Comparison of ENCODE assay signal across 1 cellular context in genomic region chr15:38071211-38071972, GRCh38.
TF ChIP-seq lines count a peak whose summit lies in the region.

No MANE protein-coding gene starts in this region.

TF ChIP-seq in GM23338, 12 proteins besides CTCF, POLR2A, EP300 and RAD21:
- TF ChIP-seq ZNF462 (CRISPR knock-in tag; IDR thresholded peaks at IDR 0.05), result no peak
- TF ChIP-seq EZH2 (IDR thresholded peaks at IDR 0.05; ENCODE audit: low read depth, unreplicated experiment), result no peak
- TF ChIP-seq ZNF114 (CRISPR knock-in tag; IDR thresholded peaks at IDR 0.05), result no peak
- no peak for TF ChIP-seq NANOG (IDR thresholded peaks at IDR 0.05; ENCODE audit: borderline replicate concordance)
- TF ChIP-seq ZNF331 (CRISPR knock-in tag; IDR thresholded peaks at IDR 0.05; ENCODE audit: low read depth), result no peak
- no peak for TF ChIP-seq STAT1 (IDR thresholded peaks at IDR 0.05; ENCODE audit: unreplicated experiment)
- no peak for TF ChIP-seq EZH2phosphoT487 (IDR thresholded peaks at IDR 0.05; ENCODE audit: unreplicated experiment)
- TF ChIP-seq CREB1 (CRISPR knock-in tag; IDR thresholded peaks at IDR 0.05; ENCODE audit: low read depth), result no peak
- no peak for TF ChIP-seq REST (IDR thresholded peaks at IDR 0.05; ENCODE audit: unreplicated experiment)
- TF ChIP-seq JUNB (IDR thresholded peaks at IDR 0.05; ENCODE audit: unreplicated experiment), result no peak
- no peak for TF ChIP-seq POLR2AphosphoS5 (IDR thresholded peaks at IDR 0.05; ENCODE audit: low read depth)
- TF ChIP-seq ETS1 (IDR thresholded peaks at IDR 0.05), result no peak
